8 cellular contexts compared by ENCODE assay signal in the genomic region with DNA sequence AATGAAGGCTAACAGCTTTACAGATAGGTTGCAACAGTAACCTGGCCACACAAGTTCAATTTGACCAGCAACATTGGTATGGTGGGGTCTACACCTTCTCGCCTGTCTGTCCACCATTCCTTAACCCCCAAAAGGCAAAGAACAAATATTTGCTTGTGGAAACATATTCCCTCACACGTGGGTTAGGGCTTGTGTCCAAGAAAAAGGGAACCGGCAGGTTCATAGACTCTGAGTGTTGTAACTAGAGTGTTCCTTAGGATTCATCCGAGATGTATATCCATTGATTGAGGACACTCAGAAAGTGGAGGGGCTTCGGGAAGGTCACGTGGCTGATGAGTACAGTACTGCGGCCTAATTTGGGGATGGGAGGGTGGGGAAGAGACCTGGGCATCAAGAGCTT. TPM values are rescaled to one million over a fixed set of nuclear protein-coding genes. Genes with fewer than 3 reads are reported as not detected.
DNase-seq lines count a peak whose midpoint lies in the region; ATAC-seq and TF ChIP-seq lines count a peak whose summit lies in the region.

No MANE protein-coding gene starts in this region.

- peak overlapping the region; percentile 93 for H3K9ac ChIP-seq in fibroblast of lung (ENCODE audit: insufficient read depth, low read length)

- peaks cover 29% of the 10 kb centered on the region for H3K4me1 Mint-ChIP-seq in Calu3 (ENCODE audit: low read depth, unreplicated experiment)

- peak overlapping the region; percentile 59 for H3K4me3 Mint-ChIP-seq in Calu3 (ENCODE audit: low read depth, unreplicated experiment)

- H3K4me1 ChIP-seq in SJCRH30, result peaks cover 61% of the 10 kb centered on the region
- H3K4me1 ChIP-seq in fibroblast of lung (ENCODE audit: control insufficient read depth, extremely low read depth, insufficient read depth, low read length), result peaks cover 38% of the 10 kb centered on the region
- peaks cover 40% of the 10 kb centered on the region for H3K4me1 ChIP-seq in psoas muscle

- peaks cover 23% of the 10 kb centered on the region for H3K36me3 Mint-ChIP-seq in Calu3 (ENCODE audit: insufficient read depth, unreplicated experiment)

- no peak for ATAC-seq in psoas muscle

- TF ChIP-seq CTCF in Calu3 (IDR thresholded peaks at IDR 0.05; ENCODE audit: unreplicated experiment), result no peak
- no peak for TF ChIP-seq CTCF in fibroblast of lung (conservative IDR thresholded peaks at IDR 0.05 in 1 of 2, IDR thresholded peaks at IDR 0.05 in 1 of 2; ENCODE audit: low read depth in 1 of 2, low read length in 2 of 2)
- no peak for TF ChIP-seq CTCF in psoas muscle (IDR thresholded peaks at IDR 0.05)
- no peak for TF ChIP-seq CTCF in lower leg skin (IDR thresholded peaks at IDR 0.05)

- H3K27ac ChIP-seq in SJCRH30 (peak overlapping the region; percentile 93), fibroblast of lung (ENCODE audit: insufficient read depth, low read length) (peak overlapping the region; percentile 100), psoas muscle (peak overlapping the region; percentile 98)

- intact Hi-C loops in Calu3 (cut with micrococcal nuclease; ENCODE audit: unreplicated experiment), result loop anchor here (2.0 to 10.0 kb wide), 5 partner anchors 52 to 249 kb away; a partner anchor contains a TSS
- intact Hi-C loops in psoas muscle (cut with DNase I), result loop anchor here (5.0 to 10.0 kb wide), 3 partner anchors 117 to 552 kb away; a partner anchor contains a TSS
- intact Hi-C loops in lower leg skin (cut with DNase I; ENCODE audit: low total_unique reads), result no loop called here
- intact Hi-C loops in posterior vena cava (cut with DNase I), result loop anchor here (10.0 kb wide), 2 partner anchors 71 to 201 kb away; a partner anchor contains a TSS

- WGBS in psoas muscle, 3 donors, result 68 to 79% (median 72%) methylated on average over 7 of the region's 7 CpGs
- WGBS in lower leg skin, 2 donors, result 45 to 48% methylated on average over 7 of the region's 7 CpGs

- H3K4me2 ChIP-seq in fibroblast of lung (ENCODE audit: extremely low read depth, insufficient read depth, low read length), result peak overlapping the region; percentile 83

- CTCF ChIA-PET in Calu3 (lab: Charles Lee), result interaction anchor here (0.6 to 1.6 kb wide), 2 partner anchors 9 to 89 kb away, joined by 3 to 7 read pairs; no protein-coding TSS in a partner anchor

- H3K9me3 Mint-ChIP-seq in Calu3 (ENCODE audit: low read depth, unreplicated experiment), result no peaks in the 10 kb centered on the region

- H3K9me3 ChIP-seq in SJCRH30 (replicated peaks) (no peaks in the 10 kb centered on the region), fibroblast of lung (ENCODE audit: control insufficient read depth, insufficient read depth, low read depth, low read length) (no peaks in the 10 kb centered on the region), psoas muscle (no peaks in the 10 kb centered on the region)

- H3K36me3 ChIP-seq in SJCRH30 (no peaks in the 10 kb centered on the region), fibroblast of lung (ENCODE audit: control insufficient read depth, insufficient read depth, low read length) (no peaks in the 10 kb centered on the region), psoas muscle (ENCODE audit: insufficient read depth in 1 of 2, low read depth in 1 of 2) (no peaks in the 10 kb centered on the region)

- DNase-seq in Calu3, result no peak
- no peak for DNase-seq in SJCRH30
- DNase-seq in fibroblast of lung (ENCODE audit: low read depth in 2 of 2), result peak; percentile 14 to 50
- no peak for DNase-seq in psoas muscle
- no peak for DNase-seq in lower leg skin (ENCODE audit: low spot score in 2 of 2)
- DNase-seq in posterior vena cava (ENCODE audit: low spot score), result no peak
- DNase-seq in NCI-H510A treated with DMSO at 0.1 percent for 48 hours (lab: John Stamatoyannopoulos, UW), result no peak
- DNase-seq in SHP77 treated with DMSO at 0.1 percent for 48 hours (lab: John Stamatoyannopoulos, UW), result no peak

- H3K4me3 ChIP-seq in SJCRH30 (peak overlapping the region; percentile 77), fibroblast of lung (replicated peaks in 1 of 4; ENCODE audit: control extremely low read depth in 1 of 4, insufficient read depth in 1 of 4, low read depth in 3 of 4, low read length in 4 of 4) (peak overlapping the region in 1 of 4 experiments; percentile 67), psoas muscle (peak overlapping the region; percentile 68), lower leg skin (ENCODE audit: low read depth, poor library complexity, severe bottlenecking) (no peak overlapping the region)

- H4K20me1 ChIP-seq in fibroblast of lung (ENCODE audit: control insufficient read depth, extremely low read depth, insufficient read depth, low read length), result no peaks in the 10 kb centered on the region

- TSS peak; percentile 84 for BruUV-seq in Calu3 (replicated peaks; lab: Mats Ljungman, UMichigan)

- no peaks in the 10 kb centered on the region for H3K79me2 ChIP-seq in fibroblast of lung (ENCODE audit: control insufficient read depth, insufficient read depth, low read length)

- no peaks in the 10 kb centered on the region for H3K27me3 ChIP-seq in SJCRH30
- no peaks in the 10 kb centered on the region for H3K27me3 ChIP-seq in fibroblast of lung (ENCODE audit: control insufficient read depth, insufficient read depth, low read length)
- H3K27me3 ChIP-seq in psoas muscle (ENCODE audit: insufficient read depth in 3 of 3, low read length in 2 of 3), result no peaks in the 10 kb centered on the region

- TF ChIP-seq POLR2A in lower leg skin (IDR thresholded peaks at IDR 0.05), result no peak

- H3K27me3 Mint-ChIP-seq in Calu3 (ENCODE audit: unreplicated experiment), result no peaks in the 10 kb centered on the region

- no peak overlapping the region for H2AFZ ChIP-seq in fibroblast of lung (ENCODE audit: low read length)

- H3K27ac Mint-ChIP-seq in Calu3 (ENCODE audit: unreplicated experiment), result peak overlapping the region; percentile 94

RNA-seq across cellular contexts. Expression of a gene that starts 54.1 kb away (rescaled TPM):
- total RNA-seq in Calu3 (2022) (not detected in 2 replicates), fibroblast of lung (not detected in 2 replicates), psoas muscle (not detected), lower leg skin (not detected), posterior vena cava (not detected)
- not detected in 2 replicates for total RNA-seq in SJCRH30 (2014; rRNA removed; shearing (Covaris generic))
- polyA plus RNA-seq in fibroblast of lung (not detected in 2 replicates), psoas muscle (not detected)
- not detected in 2 replicates for polyA plus RNA-seq in fibroblast of lung (2012)
- not detected in 2 replicates for polyA minus RNA-seq in fibroblast of lung (ENCODE audit: low replicate concordance)

Comparison
In these comparisons a context has a peak if more than half of its experiments do, and no peak if none do; other contexts are left out.
1. DNase-seq: peak in fibroblast of lung (2 of 2); none in Calu3 (single experiment), SJCRH30 (0 of 2), psoas muscle (0 of 2), lower leg skin (0 of 2), posterior vena cava (single experiment), NCI-H510A treated with DMSO at 0.1 percent for 48 hours (single experiment) and SHP77 treated with DMSO at 0.1 percent for 48 hours (single experiment).
2. Peak in every context shown above with its lines, with median percentiles within 50 percentile points of each other: H3K27ac ChIP-seq.